9 cellular contexts compared by ENCODE assay signal in genomic region chr2:229718057-229718456, GRCh38. TPM values are rescaled to one million over a fixed set of nuclear protein-coding genes. Genes with fewer than 3 reads are reported as not detected.
"Had no signal": no experiment of that assay in that cellular context is flagged by ENCODE, and none has a peak within 500 bp of the region (broad histone marks: within the 10 kb centered on the region; RNA-seq: fewer than 3 reads in every experiment).

No MANE protein-coding gene starts in this region.

- H3K27ac ChIP-seq: HL-60, KMS-11 had no signal

- ATAC-seq: K562 had no signal

- DNase-seq: IMR-90, KBM-7, KG1 had no signal

- H3K9ac ChIP-seq: KMS-11 had no signal

- H3K4me3 ChIP-seq: K562 had no signal

- H3K4me2 ChIP-seq: KMS-11 had no signal

- FAIRE-seq: HTR-8/SVneo, K562 had no signal

RNA-seq across cellular contexts. Expression of gene DNER, which starts 3.7 kb away (rescaled TPM):
- total RNA-seq: HT-29, K562 had no signal
- polyA plus RNA-seq: IgD-negative memory B cell, K562 had no signal
